18 cellular contexts compared by ENCODE assay signal in the genomic region with DNA sequence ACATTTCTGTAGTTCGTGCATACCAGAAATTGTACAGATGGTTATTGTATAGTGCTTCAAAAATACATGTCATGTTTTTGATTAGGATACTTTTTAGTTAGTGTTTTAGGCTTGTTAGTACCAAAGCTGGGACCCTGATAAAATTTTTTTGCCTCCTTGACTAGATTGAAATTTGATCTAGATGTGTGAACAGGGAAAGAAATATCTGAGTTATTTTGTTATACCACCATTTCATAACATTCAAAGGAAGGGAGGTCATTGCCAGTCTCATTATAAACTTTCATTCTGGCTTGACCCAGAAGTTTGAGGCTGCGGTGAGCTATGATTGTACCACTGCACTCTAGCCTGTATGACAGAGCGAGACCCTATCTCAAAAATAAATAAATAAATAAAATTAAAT.
"Had no signal": no experiment of that assay in that cellular context is flagged by ENCODE, and none has a peak within 500 bp of the region (broad histone marks: within the 10 kb centered on the region; RNA-seq: fewer than 3 reads in every experiment).

No MANE protein-coding gene starts in this region.

- H3K9me3 ChIP-seq: esophagus muscularis mucosa, stomach, thoracic aorta had no signal

- H3K27me3 ChIP-seq: esophagus muscularis mucosa, foreskin keratinocyte, stomach had no signal

- ATAC-seq: effector memory CD8-positive, alpha-beta T cell; foreskin keratinocyte; sciatic nerve had no signal

- DNase-seq: effector memory CD8-positive, alpha-beta T cell; foreskin keratinocyte; head of caudate nucleus; hippocampal formation; kidney glomerular epithelial cell; mesendoderm; naive B cell; occipital lobe; stimulated activated CD4-positive, alpha-beta T cell treated with anti-CD3 and anti-CD28 coated beads, Interleukin-2, amount 100 ng/mL, for 24 hours; stimulated activated CD4-positive, alpha-beta T cell treated with anti-CD3 and anti-CD28 coated beads, Interleukin-4, amount 100 ng/mL, for 4 hours; stimulated activated naive CD4-positive, alpha-beta T cell; stomach; substantia nigra had no signal

- H3K4me1 ChIP-seq: esophagus muscularis mucosa, stomach had no signal

- H3K4me3 ChIP-seq: esophagus muscularis mucosa, skin epidermis, stomach, thoracic aorta had no signal

- H3K27ac ChIP-seq: epithelial cell of prostate, esophagus muscularis mucosa, foreskin keratinocyte, stomach, thoracic aorta had no signal

- H3K36me3 ChIP-seq: esophagus muscularis mucosa, stomach, thoracic aorta had no signal
